In genomic region chr14:74840603-74841030, GRCh38 we compare ENCODE assay signal across 13 cellular contexts.
DNase-seq lines count a peak whose midpoint lies in the region; ATAC-seq and TF ChIP-seq lines count a peak whose summit lies in the region.
"Had no signal": no experiment of that assay in that cellular context is flagged by ENCODE, and none has a peak within 500 bp of the region (broad histone marks: within the 10 kb centered on the region; RNA-seq: fewer than 3 reads in every experiment).

No MANE protein-coding gene starts in this region.

- H3K27ac ChIP-seq in WERI-Rb-1, result no peak overlapping the region
- H3K27ac ChIP-seq: vagina had no signal

- TF ChIP-seq CTCF in GM06990 (IDR thresholded peaks at IDR 0.05; ENCODE audit: insufficient read depth, low read length, poor library complexity, severe bottlenecking) (no peak), WERI-Rb-1 (IDR thresholded peaks at IDR 0.05; ENCODE audit: low read depth, low read length) (no peak)

- no peaks in the 10 kb centered on the region for H3K36me3 ChIP-seq in GM06990 (ENCODE audit: control insufficient read depth, insufficient read depth, low read length)
- peaks cover 9% of the 10 kb centered on the region for H3K36me3 ChIP-seq in WERI-Rb-1

- no peaks in the 10 kb centered on the region for H3K9me3 ChIP-seq in WERI-Rb-1 (ENCODE audit: severe bottlenecking)
- H3K9me3 ChIP-seq: vagina had no signal

- H3K27me3 Mint-ChIP-seq in activated naive CD8-positive, alpha-beta T cell treated with anti-CD3 and anti-CD28 coated beads, Interleukin-2, amount 50 U/mL, for 24 hours, result no peaks in the 10 kb centered on the region

- DNase-seq in GM06990 (ENCODE audit: extremely low read depth, insufficient read length) (peak; percentile 41), WERI-Rb-1 (no peak), head of caudate nucleus (no peak), NOMO-1 (lab: John Stamatoyannopoulos, UW; ENCODE audit: unreplicated experiment in 2 of 2) (no peak)
- DNase-seq in activated naive CD8-positive, alpha-beta T cell treated with anti-CD3 and anti-CD28 coated beads, Interleukin-2, amount 50 U/mL, for 24 hours, result no peak
- DNase-seq in effector CD4-positive, alpha-beta T cell, result no peak
- DNase-seq: C1 segment of cervical spinal cord, H7, midbrain, NCI-H1694 had no signal

- peaks cover 18% of the 10 kb centered on the region for H3K36me3 Mint-ChIP-seq in activated naive CD8-positive, alpha-beta T cell treated with anti-CD3 and anti-CD28 coated beads, Interleukin-2, amount 50 U/mL, for 24 hours (ENCODE audit: low read depth)

- peak overlapping the region; percentile 68 for H3K27ac Mint-ChIP-seq in activated naive CD8-positive, alpha-beta T cell treated with anti-CD3 and anti-CD28 coated beads, Interleukin-2, amount 50 U/mL, for 24 hours

- H3K9me3 Mint-ChIP-seq in activated naive CD8-positive, alpha-beta T cell treated with anti-CD3 and anti-CD28 coated beads, Interleukin-2, amount 50 U/mL, for 24 hours, result no peaks in the 10 kb centered on the region

- ATAC-seq in GM19467 (IDR thresholded peaks at IDR 0.05; ENCODE audit: unreplicated experiment) (peak; percentile 51), HG03159 (IDR thresholded peaks at IDR 0.05; ENCODE audit: unreplicated experiment) (peak; percentile 58)
- ATAC-seq in activated naive CD8-positive, alpha-beta T cell treated with anti-CD3 and anti-CD28 coated beads, Interleukin-2, amount 50 U/mL, for 24 hours, result peak; percentile 29

- H3K4me3 ChIP-seq in GM06990 (replicated peaks; ENCODE audit: low read depth, low read length), result no peak overlapping the region
- no peak overlapping the region for H3K4me3 ChIP-seq in WERI-Rb-1 (ENCODE audit: low read depth, low read length)
- H3K4me3 ChIP-seq: vagina had no signal

- peaks cover 64% of the 10 kb centered on the region for H3K4me1 Mint-ChIP-seq in activated naive CD8-positive, alpha-beta T cell treated with anti-CD3 and anti-CD28 coated beads, Interleukin-2, amount 50 U/mL, for 24 hours

- H3K27me3 ChIP-seq in GM06990 (replicated peaks; ENCODE audit: control insufficient read depth, insufficient read depth, low read length), result no peaks in the 10 kb centered on the region
- H3K27me3 ChIP-seq in WERI-Rb-1 (ENCODE audit: insufficient read depth, low read depth, severe bottlenecking), result no peaks in the 10 kb centered on the region
- H3K27me3 ChIP-seq: vagina had no signal

- intact Hi-C loops in head of caudate nucleus (cut with DNase I), result no loop called here

- H3K4me3 Mint-ChIP-seq in activated naive CD8-positive, alpha-beta T cell treated with anti-CD3 and anti-CD28 coated beads, Interleukin-2, amount 50 U/mL, for 24 hours, result no peak overlapping the region
